14 cellular contexts compared by ENCODE assay signal in genomic region chr17:17672453-17673368, GRCh38. TPM values are rescaled to one million over a fixed set of nuclear protein-coding genes. Genes with fewer than 3 reads are reported as not detected.
A peak's percentile ranks its signal among the peaks of the same experiment; 100 is the strongest.
DNase-seq lines count a peak whose midpoint lies in the region; ATAC-seq and TF ChIP-seq lines count a peak whose summit lies in the region.
"Had no signal": no experiment of that assay in that cellular context is flagged by ENCODE, and none has a peak within 500 bp of the region (broad histone marks: within the 10 kb centered on the region; RNA-seq: fewer than 3 reads in every experiment).

No MANE protein-coding gene starts in this region.

- H3K9ac ChIP-seq in OCI-LY3 (ENCODE audit: low read length), result no peak overlapping the region

- H3K4me1 ChIP-seq in OCI-LY3 (ENCODE audit: low read length) (peaks cover 9% of the 10 kb centered on the region), uterus (no peaks in the 10 kb centered on the region)
- H3K4me1 ChIP-seq: tibial artery had no signal

- H3K27me3 Mint-ChIP-seq in activated naive CD8-positive, alpha-beta T cell treated with anti-CD3 and anti-CD28 coated beads, Interleukin-2, amount 10 ng/mL, durations not matched to agents 7 days and 5 days, result peaks cover 5% of the 10 kb centered on the region
- H3K27me3 Mint-ChIP-seq in activated naive CD8-positive, alpha-beta T cell treated with anti-CD3 and anti-CD28 coated beads, Interleukin-2, amount 50 U/mL, for 24 hours, result no peaks in the 10 kb centered on the region

- H3K27me3 ChIP-seq in OCI-LY3 (ENCODE audit: low read depth, low read length), result no peaks in the 10 kb centered on the region
- H3K27me3 ChIP-seq in uterus, result no peaks in the 10 kb centered on the region

- H3K79me2 ChIP-seq in OCI-LY3 (ENCODE audit: low read length), result no peaks in the 10 kb centered on the region

- H3K27ac ChIP-seq in OCI-LY3 (ENCODE audit: low read length), result no peak overlapping the region
- peak overlapping the region; percentile 46 to 52 for H3K27ac ChIP-seq in uterus
- H3K27ac ChIP-seq: tibial artery had no signal

- H3K4me1 Mint-ChIP-seq in activated naive CD8-positive, alpha-beta T cell treated with anti-CD3 and anti-CD28 coated beads, Interleukin-2, amount 10 ng/mL, durations not matched to agents 7 days and 5 days, result peaks cover 51% of the 10 kb centered on the region
- peaks cover 28% of the 10 kb centered on the region for H3K4me1 Mint-ChIP-seq in activated naive CD8-positive, alpha-beta T cell treated with anti-CD3 and anti-CD28 coated beads, Interleukin-2, amount 50 U/mL, for 24 hours

- no peak for TF ChIP-seq POLR2A in uterus (IDR thresholded peaks at IDR 0.05)

- ATAC-seq in activated naive CD8-positive, alpha-beta T cell treated with anti-CD3 and anti-CD28 coated beads, Interleukin-2, amount 10 ng/mL, durations not matched to agents 7 days and 5 days (ENCODE audit: low read depth), result peak; percentile 40
- ATAC-seq in activated naive CD8-positive, alpha-beta T cell treated with anti-CD3 and anti-CD28 coated beads, Interleukin-2, amount 50 U/mL, for 24 hours, result no peak
- ATAC-seq in GM18511 (IDR thresholded peaks at IDR 0.05; ENCODE audit: unreplicated experiment), result no peak
- ATAC-seq: natural killer cell treated with Interleukin-12 subunit alpha and Interleukin-12 subunit beta and Interleukin-15 and Interleukin-18, amount 100 ng/mL, for 72 hours had no signal

- peak overlapping the region; percentile 2; the same call in 1 of the 2 replicates for H3K4me2 ChIP-seq in OCI-LY3 (ENCODE audit: low read length)

- TF ChIP-seq CTCF in OCI-LY3 (IDR thresholded peaks at IDR 0.05; ENCODE audit: low read depth, low read length) (no peak), uterus (IDR thresholded peaks at IDR 0.05) (no peak)

- H3K9me3 ChIP-seq in OCI-LY3 (ENCODE audit: insufficient read depth, low read length) (no peaks in the 10 kb centered on the region), uterus (no peaks in the 10 kb centered on the region)
- H3K9me3 ChIP-seq: tibial artery had no signal

- H3K36me3 ChIP-seq in OCI-LY3 (replicated peaks; ENCODE audit: low read depth, low read length) (no peaks in the 10 kb centered on the region), uterus (no peaks in the 10 kb centered on the region)
- H3K36me3 ChIP-seq: tibial artery had no signal

- H4K20me1 ChIP-seq in OCI-LY3 (ENCODE audit: insufficient read depth, low read length), result no peaks in the 10 kb centered on the region

- H3K36me3 Mint-ChIP-seq in activated naive CD8-positive, alpha-beta T cell treated with anti-CD3 and anti-CD28 coated beads, Interleukin-2, amount 10 ng/mL, durations not matched to agents 7 days and 5 days, result no peaks in the 10 kb centered on the region
- H3K36me3 Mint-ChIP-seq in activated naive CD8-positive, alpha-beta T cell treated with anti-CD3 and anti-CD28 coated beads, Interleukin-2, amount 50 U/mL, for 24 hours (ENCODE audit: low read depth), result no peaks in the 10 kb centered on the region
- H3K36me3 Mint-ChIP-seq: natural killer cell treated with Interleukin-12 subunit alpha and Interleukin-12 subunit beta and Interleukin-15 and Interleukin-18, amount 100 ng/mL, for 72 hours had no signal

- H2AFZ ChIP-seq in OCI-LY3 (ENCODE audit: low read depth, low read length), result no peak overlapping the region

- intact Hi-C loops in uterus (cut with DNase I; ENCODE audit: low total_unique reads), result loop anchor here (10.0 kb wide), 1 partner anchor 352 kb away; no protein-coding TSS in a partner anchor

- H3K9me3 Mint-ChIP-seq in activated naive CD8-positive, alpha-beta T cell treated with anti-CD3 and anti-CD28 coated beads, Interleukin-2, amount 10 ng/mL, durations not matched to agents 7 days and 5 days, result no peaks in the 10 kb centered on the region
- no peaks in the 10 kb centered on the region for H3K9me3 Mint-ChIP-seq in activated naive CD8-positive, alpha-beta T cell treated with anti-CD3 and anti-CD28 coated beads, Interleukin-2, amount 50 U/mL, for 24 hours
- H3K9me3 Mint-ChIP-seq: natural killer cell treated with Interleukin-12 subunit alpha and Interleukin-12 subunit beta and Interleukin-15 and Interleukin-18, amount 100 ng/mL, for 72 hours had no signal

- no peak for DNase-seq in activated naive CD8-positive, alpha-beta T cell treated with anti-CD3 and anti-CD28 coated beads, Interleukin-2, amount 10 ng/mL, durations not matched to agents 7 days and 5 days
- no peak for DNase-seq in activated naive CD8-positive, alpha-beta T cell treated with anti-CD3 and anti-CD28 coated beads, Interleukin-2, amount 50 U/mL, for 24 hours
- DNase-seq in foreskin melanocyte (peak; percentile 76), uterus (no peak), DMS114 treated with DMSO at 0.1 percent for 48 hours (lab: John Stamatoyannopoulos, UW; ENCODE audit: unreplicated experiment) (no peak)
- DNase-seq in stimulated activated CD4-positive, alpha-beta T cell treated with anti-CD3 and anti-CD28 coated beads, Interleukin-4, amount 100 ng/mL, for 1 hour, result no peak
- DNase-seq: cortex of kidney, NCI-H1930, NCI-H748 treated with DMSO at 0.1 percent for 48 hours, T-helper 1 cell, tibial artery had no signal

- POLR2A ChIA-PET in activated naive CD8-positive, alpha-beta T cell treated with anti-CD3 and anti-CD28 coated beads, Interleukin-2, amount 10 ng/mL, durations not matched to agents 7 days and 5 days (lab: Charles Lee), result interaction anchor here (0.6 to 1.4 kb wide), 4 partner anchors 10 to 358 kb away, joined by 3 to 9 read pairs (median 4); partner anchors contain the start of gene SREBF1

- H3K4me3 ChIP-seq in OCI-LY3 (ENCODE audit: low read length) (no peak overlapping the region), uterus (no peak overlapping the region)
- H3K4me3 ChIP-seq: tibial artery had no signal

- H3K27ac Mint-ChIP-seq in activated naive CD8-positive, alpha-beta T cell treated with anti-CD3 and anti-CD28 coated beads, Interleukin-2, amount 10 ng/mL, durations not matched to agents 7 days and 5 days, result peak overlapping the region; percentile 51
- no peak overlapping the region for H3K27ac Mint-ChIP-seq in activated naive CD8-positive, alpha-beta T cell treated with anti-CD3 and anti-CD28 coated beads, Interleukin-2, amount 50 U/mL, for 24 hours
- H3K27ac Mint-ChIP-seq: natural killer cell treated with Interleukin-12 subunit alpha and Interleukin-12 subunit beta and Interleukin-15 and Interleukin-18, amount 100 ng/mL, for 72 hours had no signal

- H3K4me3 Mint-ChIP-seq in activated naive CD8-positive, alpha-beta T cell treated with anti-CD3 and anti-CD28 coated beads, Interleukin-2, amount 10 ng/mL, durations not matched to agents 7 days and 5 days, result peak overlapping the region; percentile 51
- H3K4me3 Mint-ChIP-seq in activated naive CD8-positive, alpha-beta T cell treated with anti-CD3 and anti-CD28 coated beads, Interleukin-2, amount 50 U/mL, for 24 hours, result no peak overlapping the region
- H3K4me3 Mint-ChIP-seq: natural killer cell treated with Interleukin-12 subunit alpha and Interleukin-12 subunit beta and Interleukin-15 and Interleukin-18, amount 100 ng/mL, for 72 hours had no signal

RNA-seq across cellular contexts. Expression of gene RAI1, which starts 8.5 kb away (rescaled TPM):
- 10 to 100 TPM; 25.0 to 25.5 TPM for total RNA-seq in activated naive CD8-positive, alpha-beta T cell treated with anti-CD3 and anti-CD28 coated beads, Interleukin-2, amount 10 ng/mL, durations not matched to agents 7 days and 5 days
- 10 to 100 TPM in 3 of 4 donors, 1 to 10 TPM in 1; 10.0 to 66.1 (median 15.3) TPM for total RNA-seq in uterus
